ENCODE assay signal across 10 cellular contexts in the genomic region with DNA sequence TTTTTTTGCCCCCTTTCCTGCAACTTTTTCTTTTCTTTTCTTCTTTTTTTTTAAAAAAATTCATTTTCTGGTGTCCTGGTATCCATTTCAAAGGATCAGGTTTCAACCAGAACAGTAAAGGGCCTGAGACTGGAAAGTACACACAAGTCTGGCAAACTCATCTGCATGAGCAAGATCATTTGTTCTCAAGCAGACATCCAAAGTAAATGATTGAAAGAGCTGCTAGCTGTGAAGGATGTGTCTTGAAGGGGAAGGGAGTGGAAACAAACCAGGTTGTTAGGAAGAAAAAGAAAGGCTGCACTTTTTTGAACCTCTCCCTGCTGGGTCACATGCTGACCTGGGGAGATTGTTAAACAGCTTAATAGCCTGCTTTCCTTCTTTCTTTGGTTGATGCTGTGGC. TPM values are rescaled to one million over a fixed set of nuclear protein-coding genes. Genes with fewer than 3 reads are reported as not detected.
DNase-seq lines count a peak whose midpoint lies in the region; ATAC-seq, FAIRE-seq and TF ChIP-seq lines count a peak whose summit lies in the region.
"Had no signal": no experiment of that assay in that cellular context is flagged by ENCODE, and none has a peak within 500 bp of the region (broad histone marks: within the 10 kb centered on the region; RNA-seq: fewer than 3 reads in every experiment).

No MANE protein-coding gene starts in this region.

- intact Hi-C loops in HepG2 (cut with micrococcal nuclease; ENCODE audit: unreplicated experiment) (loop anchor here (5.0 to 10.0 kb wide), 4 partner anchors 37 to 489 kb away; a partner anchor contains a TSS), tibial artery (cut with DNase I; ENCODE audit: low total_unique reads) (loop anchor here (10.0 kb wide), 1 partner anchor 59 kb away; no protein-coding TSS in a partner anchor)

- in situ Hi-C loops in HepG2 (cut with HindIII; ENCODE audit: extremely low pct_ligation_motif_present, low pct_unique_long_range_greater_than_20kb) (no loop called here), G401 (cut with HindIII; ENCODE audit: low sequenced_read_pairs) (no loop called here)

- peak overlapping the region; percentile 91 for H3K4me2 ChIP-seq in HepG2 (ENCODE audit: low read depth, low read length)

- H2AFZ ChIP-seq in HepG2 (ENCODE audit: low read length): no peak overlapping the region

- TF ChIP-seq CTCF in HepG2 (CRISPR knock-in tag; IDR thresholded peaks at IDR 0.05) (no peak), tibial artery (IDR thresholded peaks at IDR 0.05) (no peak), GM20000 (IDR thresholded peaks at IDR 0.05; ENCODE audit: extremely low read depth, missing control alignments) (no peak)

- H3K36me3 ChIP-seq in HUES6 (ENCODE audit: control insufficient read depth, insufficient read depth, low read length): no peaks in the 10 kb centered on the region
- peaks cover 0 to 10% of the 10 kb centered on the region in 2 experiments; a peak in 2 of 5 replicates for H3K36me3 ChIP-seq in HepG2 (replicated peaks in 1 of 2; ENCODE audit: control insufficient read depth in 1 of 2, insufficient read depth in 2 of 2, low read length in 2 of 2)
- H3K36me3 ChIP-seq in tibial artery: peaks cover 0 to 3% (median 0%) of the 10 kb centered on the region in 3 donors

- peak; percentile 96 for DNase-seq in HepG2 (ENCODE audit: low spot score)
- no peak for DNase-seq in tibial artery
- DNase-seq in G401 (ENCODE audit: low spot score): no peak
- DNase-seq in superior temporal gyrus (ENCODE audit: extremely low spot score): no peak
- no peak for DNase-seq in GM20000 (ENCODE audit: low spot score)
- DNase-seq: activated effector memory CD4-positive, alpha-beta T cell treated with Interleukin-2 at 50 U/mL for 16 hours; GF-D8 had no signal

- peaks cover 90% of the 10 kb centered on the region for H3K79me2 ChIP-seq in HepG2 (ENCODE audit: insufficient read depth, low read length)

- no TSS peak for BruUV-seq in HepG2 (replicated peaks; lab: Mats Ljungman, UMichigan)

- H3K27ac ChIP-seq in HUES6 (ENCODE audit: low read depth, low read length): peak overlapping the region; percentile 64; the same call in 1 of the 2 replicates
- H3K27ac ChIP-seq in HepG2 (ENCODE audit: extremely low read length, insufficient read depth, low read length): peak overlapping the region; percentile 70
- H3K27ac ChIP-seq in tibial artery: peak overlapping the region; percentile 48 to 63

- TF ChIP-seq EP300 in HepG2 (IDR thresholded peaks at IDR 0.05; ENCODE audit: low read depth in 2 of 2, low read length in 2 of 2) (peak in 1 of 2 experiments; percentile 73; a peak in 2 of 4 replicates), HepG2 (CRISPR knock-in tag; IDR thresholded peaks at IDR 0.05; ENCODE audit: borderline replicate concordance) (no peak)

- peaks cover 15% of the 10 kb centered on the region for H4K20me1 ChIP-seq in HepG2 (ENCODE audit: insufficient read depth, low read length)

- FAIRE-seq in colon (lab: Jason Lieb, UNC) (peak; percentile 58), HepG2 (lab: Jason Lieb, UNC) (peak; percentile 90)

- TF ChIP-seq POLR2A in HepG2 (IDR thresholded peaks at IDR 0.05; ENCODE audit: insufficient read depth in 1 of 2, low read depth in 2 of 2, low read length in 2 of 2): peak in 1 of 2 experiments; percentile 16; a peak in 2 of 4 replicates

- POLR2A ChIA-PET in HepG2 (lab: Yijun Ruan, JAX): interaction anchor here (0.7 to 2.2 kb wide), 6 partner anchors 30 to 164 kb away, joined by 3 to 9 read pairs (median 4); no protein-coding TSS in a partner anchor

- no peaks in the 10 kb centered on the region for H3K27me3 ChIP-seq in HUES6 (ENCODE audit: control insufficient read depth, insufficient read depth, low read length)
- no peaks in the 10 kb centered on the region; a peak in 1 of 5 replicates for H3K27me3 ChIP-seq in HepG2 (ENCODE audit: control insufficient read depth in 1 of 2, insufficient read depth in 2 of 2, low read length in 2 of 2)
- no peaks in the 10 kb centered on the region for H3K27me3 ChIP-seq in tibial artery

- CTCF ChIA-PET in HepG2 (lab: Yijun Ruan, JAX; ENCODE audit: low intra/inter-chr PET ratio, low total read pairs): no interaction called here

- no peak for TF ChIP-seq RAD21 in HepG2 (CRISPR knock-in tag; IDR thresholded peaks at IDR 0.05)

- H3K9ac ChIP-seq in HUES6 (ENCODE audit: low read length) (no peak overlapping the region), HepG2 (ENCODE audit: insufficient read depth, low read depth, low read length) (0 out of 2 replicates have a peak overlapping the region, but pooled peaks have one; percentile 29)

- ATAC-seq in HepG2 (peak; percentile 78), GM21390 (IDR thresholded peaks at IDR 0.05; ENCODE audit: unreplicated experiment) (no peak)

- H3K4me1 ChIP-seq in HUES6 (ENCODE audit: control insufficient read depth, insufficient read depth, low read length): peaks cover 65% of the 10 kb centered on the region
- peaks cover 67% of the 10 kb centered on the region for H3K4me1 ChIP-seq in HepG2 (ENCODE audit: insufficient read depth, low read length)
- H3K4me1 ChIP-seq in tibial artery: peaks cover 0 to 82% (median 42%) of the 10 kb centered on the region in 4 donors

- peak overlapping the region; percentile 41; the same call in 1 of the 2 replicates for H3K4me3 ChIP-seq in HUES6 (ENCODE audit: low read depth, low read length)
- peak overlapping the region; percentile 32 to 88 (median 39); a peak in 4 of 6 replicates for H3K4me3 ChIP-seq in HepG2 (replicated peaks in 1 of 3; ENCODE audit: insufficient read depth in 1 of 3, low read depth in 2 of 3, low read length in 3 of 3)
- H3K4me3 ChIP-seq in tibial artery: no peak overlapping the region

- H3K9me3 ChIP-seq in HUES6 (ENCODE audit: control insufficient read depth, insufficient read depth, low read depth, low read length) (no peaks in the 10 kb centered on the region), HepG2 (ENCODE audit: low read length) (no peaks in the 10 kb centered on the region), tibial artery (no peaks in the 10 kb centered on the region)

TF ChIP-seq in HepG2, 621 proteins besides CTCF, POLR2A, EP300 and RAD21 (continues in another document):
- TF ChIP-seq ZBTB8A (CRISPR knock-in tag; IDR thresholded peaks at IDR 0.05; ENCODE audit: borderline replicate concordance, low read depth) (no peak), SUZ12 (IDR thresholded peaks at IDR 0.05; ENCODE audit: low read depth, low read length) (no peak), BCL6 (CRISPR knock-in tag; IDR thresholded peaks at IDR 0.05) (peak; percentile 58), NCOR1 (IDR thresholded peaks at IDR 0.05; ENCODE audit: borderline replicate concordance, low read length) (peak; percentile 29; the same call in 1 of the 2 replicates), PITX1 (CRISPR knock-in tag; IDR thresholded peaks at IDR 0.05) (no peak), RBFOX2 (IDR thresholded peaks at IDR 0.05; ENCODE audit: low read depth, low read length) (no peak), HHEX (CRISPR knock-in tag; IDR thresholded peaks at IDR 0.05) (no peak), GTF3A (CRISPR knock-in tag; conservative IDR thresholded peaks at IDR 0.05) (no peak), EZH2 (conservative IDR thresholded peaks at IDR 0.05; ENCODE audit: low read depth, low read length) (no peak), ZNF251 (CRISPR knock-in tag; IDR thresholded peaks at IDR 0.05) (no peak)
- TF ChIP-seq, protein P1, sequence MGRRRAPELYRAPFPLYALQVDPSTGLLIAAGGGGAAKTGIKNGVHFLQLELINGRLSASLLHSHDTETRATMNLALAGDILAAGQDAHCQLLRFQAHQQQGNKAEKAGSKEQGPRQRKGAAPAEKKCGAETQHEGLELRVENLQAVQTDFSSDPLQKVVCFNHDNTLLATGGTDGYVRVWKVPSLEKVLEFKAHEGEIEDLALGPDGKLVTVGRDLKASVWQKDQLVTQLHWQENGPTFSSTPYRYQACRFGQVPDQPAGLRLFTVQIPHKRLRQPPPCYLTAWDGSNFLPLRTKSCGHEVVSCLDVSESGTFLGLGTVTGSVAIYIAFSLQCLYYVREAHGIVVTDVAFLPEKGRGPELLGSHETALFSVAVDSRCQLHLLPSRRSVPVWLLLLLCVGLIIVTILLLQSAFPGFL (CRISPR knock-in tag; IDR thresholded peaks at IDR 0.05): no peak
- TF ChIP-seq, protein P2, sequence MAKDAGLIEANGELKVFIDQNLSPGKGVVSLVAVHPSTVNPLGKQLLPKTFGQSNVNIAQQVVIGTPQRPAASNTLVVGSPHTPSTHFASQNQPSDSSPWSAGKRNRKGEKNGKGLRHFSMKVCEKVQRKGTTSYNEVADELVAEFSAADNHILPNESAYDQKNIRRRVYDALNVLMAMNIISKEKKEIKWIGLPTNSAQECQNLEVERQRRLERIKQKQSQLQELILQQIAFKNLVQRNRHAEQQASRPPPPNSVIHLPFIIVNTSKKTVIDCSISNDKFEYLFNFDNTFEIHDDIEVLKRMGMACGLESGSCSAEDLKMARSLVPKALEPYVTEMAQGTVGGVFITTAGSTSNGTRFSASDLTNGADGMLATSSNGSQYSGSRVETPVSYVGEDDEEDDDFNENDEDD (CRISPR knock-in tag; IDR thresholded peaks at IDR 0.05; ENCODE audit: borderline replicate concordance): no peak

RNA-seq across cellular contexts. Expression of a gene that starts 5.3 kb away (rescaled TPM):
- 91.0 and 108 TPM in 2 replicates for total RNA-seq in HepG2 (2016; rRNA removed; fragmentation: Illumina TruSeq; extraction: Trizol)
- 18.3 and 18.7 TPM in 2 replicates for total RNA-seq in HepG2 (2016; cell fraction: cytosol; rRNA removed; fragmentation: Illumina TruSeq; extraction: Trizol; ENCODE audit: low read depth)
- 92.8 and 93.3 TPM in 2 replicates for total RNA-seq in HepG2 (2016; cell fraction: insoluble cytoplasmic fraction; rRNA removed; fragmentation: Illumina TruSeq; extraction: Trizol)
- 49.6 and 53.1 TPM in 2 replicates for total RNA-seq in HepG2 (2016; cell fraction: membrane; rRNA removed; fragmentation: Illumina TruSeq; extraction: Trizol)
- 71.2 and 71.8 TPM in 2 replicates for total RNA-seq in HepG2 (2016; cell fraction: nucleus; rRNA removed; fragmentation: Illumina TruSeq; extraction: Trizol)
- 54.6 and 59.5 TPM in 2 replicates for polyA plus RNA-seq in HepG2 (2011; rRNA removed)
- 43.4 and 52.7 TPM in 2 replicates for polyA plus RNA-seq in HepG2 (2011; cell fraction: cytosol; rRNA removed)
- 55.8 and 69.5 TPM in 2 replicates for polyA plus RNA-seq in HepG2 (2011; cell fraction: nucleus; rRNA removed)
- polyA plus RNA-seq in HepG2 (2012): 49.5 and 56.9 TPM in 2 replicates
- polyA plus RNA-seq in HepG2 (2016; cell fraction: cytosol; fragmentation: Illumina TruSeq; extraction: Trizol; ENCODE audit: low read depth): 10.2 and 10.9 TPM in 2 replicates
- 81.7 and 83.7 TPM in 2 replicates for polyA plus RNA-seq in HepG2 (2016; cell fraction: insoluble cytoplasmic fraction; fragmentation: Illumina TruSeq; extraction: Trizol; ENCODE audit: low read depth)
- polyA plus RNA-seq in HepG2 (2016; cell fraction: membrane; fragmentation: Illumina TruSeq; extraction: Trizol; ENCODE audit: low read depth): 22.9 and 23.0 TPM in 2 replicates
- 74.1 and 74.4 TPM in 2 replicates for polyA plus RNA-seq in HepG2 (2016; cell fraction: nucleus; fragmentation: Illumina TruSeq; extraction: Trizol; ENCODE audit: insufficient read depth, low read depth)
- polyA minus RNA-seq in HepG2 (2011; rRNA and poly(A)+ RNA removed; ENCODE audit: low replicate concordance): 196 and 205 TPM in 2 replicates
- polyA minus RNA-seq in HepG2 (2011; cell fraction: cytosol; rRNA and poly(A)+ RNA removed): 79.4 and 97.8 TPM in 2 replicates
- 115 and 136 TPM in 2 replicates for polyA minus RNA-seq in HepG2 (2011; cell fraction: nucleus; rRNA and poly(A)+ RNA removed)
- total RNA-seq in G401 (2014; rRNA removed; shearing (Covaris generic)): 30.7 and 44.6 TPM in 2 replicates

Comparison
In these comparisons a context has a peak if more than half of its experiments do, and no peak if none do; other contexts are left out.
1. H3K4me3 ChIP-seq: peak in HUES6 (single experiment) and HepG2 (3 of 3); none in tibial artery (0 of 2).
2. Peak in every context shown above with its lines, with median percentiles within 50 percentile points of each other: H3K27ac ChIP-seq.